Comparison of ENCODE assay signal across 8 cellular contexts in genomic region chr12:55707841-55708694, GRCh38. TPM values are rescaled to one million over a fixed set of nuclear protein-coding genes. Genes with fewer than 3 reads are reported as not detected.
DNase-seq lines count a peak whose midpoint lies in the region; ATAC-seq and TF ChIP-seq lines count a peak whose summit lies in the region.

Gene ITGA7 (minus strand): TSS chr12:55707904. CDS start chr12:55707682, 222 bp downstream.

- peak; percentile 83 to 87 for ATAC-seq in natural killer cell treated with Interleukin-12 subunit alpha and Interleukin-12 subunit beta and Interleukin-15 and Interleukin-18, amount 100 ng/mL, for 72 hours

- no peaks in the 10 kb centered on the region for H3K36me3 Mint-ChIP-seq in CD8-positive, alpha-beta memory T cell
- H3K36me3 Mint-ChIP-seq in natural killer cell treated with Interleukin-12 subunit alpha and Interleukin-12 subunit beta and Interleukin-15 and Interleukin-18, amount 100 ng/mL, for 72 hours, result no peaks in the 10 kb centered on the region

- peaks cover 16% of the 10 kb centered on the region for H3K4me1 ChIP-seq in CD8-positive, alpha-beta memory T cell (ENCODE audit: insufficient read depth, low read length)

- H3K4me3 Mint-ChIP-seq in CD8-positive, alpha-beta memory T cell, result peak within 1 kb of the TSS; percentile 71 to 93 (median 87)
- H3K4me3 Mint-ChIP-seq in natural killer cell treated with Interleukin-12 subunit alpha and Interleukin-12 subunit beta and Interleukin-15 and Interleukin-18, amount 100 ng/mL, for 72 hours, result peak within 1 kb of the TSS; percentile 80

- H3K4me3 ChIP-seq in CD8-positive, alpha-beta memory T cell (ENCODE audit: low read length), result peak within 1 kb of the TSS; percentile 60
- H3K4me3 ChIP-seq in HFF-Myc (replicated peaks; ENCODE audit: low read depth, low read length) (peak within 1 kb of the TSS; percentile 40), fibroblast of mammary gland (ENCODE audit: control insufficient read depth, low read depth, low read length) (peak within 1 kb of the TSS; percentile 59)

- peak; percentile 36 to 73 (median 52) for DNase-seq in CD8-positive, alpha-beta memory T cell
- DNase-seq in HFF-Myc (ENCODE audit: extremely low read depth, low read depth), result no peak
- DNase-seq in NCI-H774 (lab: John Stamatoyannopoulos, UW), result peak; percentile 49
- peak; percentile 32 to 47 for DNase-seq in activated T-helper 1 cell treated with anti-CD3 and anti-CD28 coated beads, Interleukin-2, amount 50 U/mL, for 16 hours (ENCODE audit: low read depth in 1 of 2, low spot score in 1 of 2)
- DNase-seq in fibroblast of mammary gland (ENCODE audit: low read depth), result no peak
- DNase-seq in natural killer cell treated with Interleukin-12 subunit alpha and Interleukin-12 subunit beta and Interleukin-15 and Interleukin-18, amount 100 ng/mL, for 72 hours (ENCODE audit: low spot score), result peak; percentile 78
- peak in 43 of 49 donors; percentile 13 to 89 (median 55) for DNase-seq in substantia nigra (lab: John Stamatoyannopoulos, UW)
- DNase-seq in DMS153 (lab: John Stamatoyannopoulos, UW), result no peak

- CTCF ChIA-PET in CD8-positive, alpha-beta memory T cell (lab: Charles Lee), result interaction anchor here (1.4 kb wide), 2 partner anchors 17 to 52 kb away, joined by 4 to 5 read pairs; no protein-coding TSS in a partner anchor

- peaks cover 25 to 28% of the 10 kb centered on the region in 2 donors for H3K27me3 Mint-ChIP-seq in CD8-positive, alpha-beta memory T cell
- peaks cover 26 to 40% of the 10 kb centered on the region in 2 donors for H3K27me3 Mint-ChIP-seq in natural killer cell treated with Interleukin-12 subunit alpha and Interleukin-12 subunit beta and Interleukin-15 and Interleukin-18, amount 100 ng/mL, for 72 hours

- H3K9me3 ChIP-seq in CD8-positive, alpha-beta memory T cell (ENCODE audit: low read length), result no peaks in the 10 kb centered on the region

- H3K27ac Mint-ChIP-seq in CD8-positive, alpha-beta memory T cell, result peak within 1 kb of the TSS in 4 of 8 donors; percentile 35 to 81 (median 60)
- H3K27ac Mint-ChIP-seq in natural killer cell treated with Interleukin-12 subunit alpha and Interleukin-12 subunit beta and Interleukin-15 and Interleukin-18, amount 100 ng/mL, for 72 hours, result peak within 1 kb of the TSS in 1 of 2 donors; percentile 43

- peaks cover 12% of the 10 kb centered on the region for H3K27me3 ChIP-seq in CD8-positive, alpha-beta memory T cell (ENCODE audit: insufficient read depth, low read length, poor library complexity, severe bottlenecking)

- TF ChIP-seq CTCF in HFF-Myc (IDR thresholded peaks at IDR 0.05; ENCODE audit: low read depth, low read length, missing control alignments) (no peak), fibroblast of mammary gland (conservative IDR thresholded peaks at IDR 0.05; ENCODE audit: control insufficient read depth, insufficient read depth, low read depth, low read length) (no peak)

- POLR2A ChIA-PET in CD8-positive, alpha-beta memory T cell (lab: Charles Lee), result no interaction called here

- H3K27ac ChIP-seq in CD8-positive, alpha-beta memory T cell (ENCODE audit: low read depth, low read length), result no peak within 1 kb of the TSS
- H3K27ac ChIP-seq in substantia nigra (ENCODE audit: low read depth, low read length, poor library complexity, severe bottlenecking), result peak within 1 kb of the TSS; percentile 45

- H3K9me3 Mint-ChIP-seq in CD8-positive, alpha-beta memory T cell, result no peaks in the 10 kb centered on the region
- no peaks in the 10 kb centered on the region for H3K9me3 Mint-ChIP-seq in natural killer cell treated with Interleukin-12 subunit alpha and Interleukin-12 subunit beta and Interleukin-15 and Interleukin-18, amount 100 ng/mL, for 72 hours

- peaks cover 18 to 22% (median 20%) of the 10 kb centered on the region in 3 donors for H3K4me1 Mint-ChIP-seq in CD8-positive, alpha-beta memory T cell
- H3K4me1 Mint-ChIP-seq in natural killer cell treated with Interleukin-12 subunit alpha and Interleukin-12 subunit beta and Interleukin-15 and Interleukin-18, amount 100 ng/mL, for 72 hours (ENCODE audit: low read depth in 2 of 2), result peaks cover 19 to 22% of the 10 kb centered on the region in 2 donors

- H3K36me3 ChIP-seq in CD8-positive, alpha-beta memory T cell (ENCODE audit: insufficient read depth, low read length), result no peaks in the 10 kb centered on the region

RNA-seq across cellular contexts. Expression of gene ITGA7, which starts in this region (rescaled TPM):
- total RNA-seq in CD8-positive, alpha-beta memory T cell, result 1 to 10 TPM; 2.7 to 3.1 TPM
- polyA plus RNA-seq in CD8-positive, alpha-beta memory T cell, result 0.36 TPM
- total RNA-seq in natural killer cell treated with Interleukin-12 subunit alpha and Interleukin-12 subunit beta and Interleukin-15 and Interleukin-18, amount 100 ng/mL, for 72 hours, result 1 to 10 TPM; 2.1 to 4.2 TPM

Comparison
In these comparisons a context has a peak if more than half of its experiments do, and no peak if none do; other contexts are left out.
1. DNase-seq: peak in CD8-positive, alpha-beta memory T cell (5 of 5), NCI-H774 (single experiment), activated T-helper 1 cell treated with anti-CD3 and anti-CD28 coated beads, Interleukin-2, amount 50 U/mL, for 16 hours (2 of 2), natural killer cell treated with Interleukin-12 subunit alpha and Interleukin-12 subunit beta and Interleukin-15 and Interleukin-18, amount 100 ng/mL, for 72 hours (single experiment) and substantia nigra (43 of 49); none in HFF-Myc (single experiment), fibroblast of mammary gland (single experiment) and DMS153 (single experiment).
2. Peak in every context shown above with its lines, with median percentiles within 50 percentile points of each other: H3K4me3 ChIP-seq.